Comparison of ENCODE assay signal across 1 cellular context in genomic region chr1:6001992-6002576, GRCh38.
A peak's percentile ranks its signal among the peaks of the same experiment; 100 is the strongest.
TF ChIP-seq lines count a peak whose summit lies in the region.

No MANE protein-coding gene starts in this region.

TF ChIP-seq in HepG2, 621 proteins besides CTCF, POLR2A, EP300 and RAD21 (continued from another document):
- TF ChIP-seq ZBTB34 (CRISPR knock-in tag; IDR thresholded peaks at IDR 0.05) (peak; percentile 26; the same call in 1 of the 2 replicates), ZNF12 (CRISPR knock-in tag; IDR thresholded peaks at IDR 0.05) (0 out of 2 replicates have a peak, but pooled peaks have one; percentile 40), CCAR2 (optimal IDR thresholded peaks at IDR 0.05; ENCODE audit: low read depth, low read length) (no peak), HHEX (CRISPR knock-in tag; IDR thresholded peaks at IDR 0.05) (no peak), HIC2 (CRISPR knock-in tag; IDR thresholded peaks at IDR 0.05; ENCODE audit: low read depth) (peak; percentile 53; the same call in 1 of the 2 replicates), ZBTB46 (CRISPR knock-in tag; IDR thresholded peaks at IDR 0.05; ENCODE audit: borderline replicate concordance) (0 out of 2 replicates have a peak, but pooled peaks have one; percentile 56)
